ENCODE assay signal across 29 cellular contexts in the genomic region with DNA sequence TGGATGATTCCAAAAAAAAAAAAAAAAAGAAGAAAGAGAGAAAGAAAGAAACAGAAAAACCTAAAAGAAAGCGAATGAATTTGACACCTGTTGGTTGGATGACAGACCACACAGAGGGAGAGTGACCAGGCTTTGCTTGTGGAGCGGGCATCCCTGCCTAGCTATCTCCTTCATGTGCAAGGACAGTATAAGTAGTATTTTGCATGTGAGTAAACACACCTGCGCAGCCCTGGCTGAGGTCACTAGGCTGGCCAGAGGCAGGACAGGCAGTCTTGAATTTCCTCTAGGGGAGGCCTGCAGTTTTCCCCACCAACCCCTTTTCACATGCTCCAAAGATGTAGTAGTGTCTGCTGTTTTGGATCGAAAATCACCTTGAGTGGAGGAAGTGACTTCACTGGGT.
"Had no signal": no experiment of that assay in that cellular context is flagged by ENCODE, and none has a peak within 500 bp of the region (broad histone marks: within the 10 kb centered on the region; RNA-seq: fewer than 3 reads in every experiment).

No MANE protein-coding gene starts in this region.

- H3K79me2 ChIP-seq: hepatocyte, parathyroid adenoma had no signal

- H3K27ac ChIP-seq: brain microvascular endothelial cell, coronary artery, dorsolateral prefrontal cortex, hepatocyte, parathyroid adenoma, right atrium auricular region, stomach, upper lobe of left lung, vagina had no signal

- DNase-seq: activated CD4-positive, alpha-beta memory T cell treated with anti-CD3 and anti-CD28 coated beads, Interleukin-2, amount 10 ng/mL, durations not matched to agents 7 days and 5 days; activated CD4-positive, alpha-beta T cell treated with anti-CD3 and anti-CD28 coated beads for 1 hour; activated CD4-positive, alpha-beta T cell treated with anti-CD3 and anti-CD28 coated beads, Interleukin-2, amount 10 ng/mL, durations not matched to agents 7 days and 5 days; activated CD8-positive, alpha-beta memory T cell treated with anti-CD3 and anti-CD28 coated beads, Interleukin-2, amount 50 U/mL, for 48 hours; activated gamma-delta T cell treated with Interleukin-2 at 50 U/mL for 16 hours; activated naive CD4-positive, alpha-beta T cell treated with anti-CD3 and anti-CD28 coated beads, Interleukin-2, amount 50 U/mL, for 16 hours; activated T-cell treated with anti-CD3 and anti-CD28 coated beads, Interleukin-2, amount 50 U/mL, for 4 hours; amniotic stem cell; brain microvascular endothelial cell; dorsolateral prefrontal cortex; effector memory CD4-positive, alpha-beta T cell; glutamatergic neuron; naive B cell; nephron progenitor cell; stimulated activated CD4-positive, alpha-beta T cell treated with anti-CD3 and anti-CD28 coated beads, Interleukin-1b, Interleukin-23, amount 100 ng/mL, for 48 hours; stimulated activated CD4-positive, alpha-beta T cell treated with anti-CD3 and anti-CD28 coated beads, Interleukin-4, amount 100 ng/mL, for 4 hours; stimulated activated CD8-positive, alpha-beta memory T cell treated with anti-CD3 and anti-CD28 coated beads, Interleukin-4, amount 100 ng/mL, for 48 hours; stimulated activated naive B cell treated with anti-CD40 and anti-IgM and Interleukin-4, amounts not matched to agents 10 μg/mL and 1 μg/mL and 100 μg/mL, for 72 hours; stomach; T1000; upper lobe of left lung had no signal

- H3K9ac ChIP-seq: parathyroid adenoma had no signal

- ATAC-seq: activated T-cell treated with anti-CD3 and anti-CD28 coated beads, Interleukin-2, amount 50 U/mL, for 4 hours; activated T-helper 17 cell treated with anti-CD3 and anti-CD28 coated beads, Interleukin-2, amount 50 U/mL, for 72 hours; stimulated activated naive B cell treated with anti-CD40 and anti-IgM and Interleukin-4, amounts not matched to agents 10 μg/mL and 1 μg/mL and 100 μg/mL, for 72 hours had no signal

- H3K36me3 ChIP-seq: brain microvascular endothelial cell, right atrium auricular region, stomach, thyroid gland, upper lobe of left lung, vagina had no signal

- H3K9me3 ChIP-seq: right atrium auricular region, thyroid gland, upper lobe of left lung, vagina had no signal

- H3K4me3 ChIP-seq: coronary artery, dorsolateral prefrontal cortex, hepatocyte, right atrium auricular region, smooth muscle cell, stomach, thyroid gland, upper lobe of left lung, vagina had no signal

- H3K4me2 ChIP-seq: hepatocyte, smooth muscle cell had no signal

- H3K4me1 ChIP-seq: parathyroid adenoma, right atrium auricular region, stomach, upper lobe of left lung, vagina had no signal

- H3K27me3 ChIP-seq: brain microvascular endothelial cell, dorsolateral prefrontal cortex, hepatocyte, right atrium auricular region, stomach, thyroid gland, upper lobe of left lung, vagina had no signal

- H2AFZ ChIP-seq: hepatocyte, parathyroid adenoma had no signal
